25 cellular contexts compared by ENCODE assay signal in genomic region chr7:123067814-123068213, GRCh38.
DNase-seq lines count a peak whose midpoint lies in the region; ATAC-seq and TF ChIP-seq lines count a peak whose summit lies in the region.
"Had no signal": no experiment of that assay in that cellular context is flagged by ENCODE, and none has a peak within 500 bp of the region (broad histone marks: within the 10 kb centered on the region; RNA-seq: fewer than 3 reads in every experiment).

No MANE protein-coding gene starts in this region.

- ATAC-seq in stimulated activated effector memory CD8-positive, alpha-beta T cell treated with anti-CD3 and anti-CD28 coated beads, Interleukin-12 subunit alpha, Interleukin-12 subunit beta, amount 100 ng/mL, for 72 hours, result peak; percentile 24
- ATAC-seq in GM21447 (IDR thresholded peaks at IDR 0.05; ENCODE audit: unreplicated experiment), result no peak
- ATAC-seq: GM12878 had no signal

- no peak overlapping the region for H3K9ac ChIP-seq in neuronal stem cell (ENCODE audit: low read depth, low read length, poor library complexity)
- H3K9ac ChIP-seq: BLaER1 had no signal

- no peaks in the 10 kb centered on the region for H3K79me1 ChIP-seq in neuronal stem cell (ENCODE audit: low read depth, low read length)

- H3K4me1 ChIP-seq in neuronal stem cell (ENCODE audit: control insufficient read depth in 2 of 2, insufficient read depth in 1 of 2, low read depth in 1 of 2, low read length in 2 of 2) (peaks cover 0 to 2% of the 10 kb centered on the region in 2 donors), hepatocyte (ENCODE audit: insufficient read depth) (no peaks in the 10 kb centered on the region)
- H3K4me1 ChIP-seq: BE2C, BLaER1 had no signal

- H3K4me3 ChIP-seq in neuronal stem cell (ENCODE audit: low read length in 2 of 2) (no peak overlapping the region), hepatocyte (no peak overlapping the region)
- H3K4me3 ChIP-seq: BLaER1, GM12878 had no signal

- H3K23ac ChIP-seq in neuronal stem cell (ENCODE audit: low read depth, low read length, poor library complexity), result peak overlapping the region; percentile 46

- TF ChIP-seq CTCF in chondrocyte (IDR thresholded peaks at IDR 0.05) (no peak), hepatocyte (IDR thresholded peaks at IDR 0.05; ENCODE audit: poor library complexity) (no peak)

- WGBS in neuronal stem cell (ENCODE audit: extremely low coverage in 2 of 2, insufficient read length in 2 of 2, insufficient replicate concordance in 1 of 2), 2 donors, result no CpG with 5 or more reads among the region's 3 CpGs
- 92% methylated on average over 3 of the region's 3 CpGs for WGBS in hepatocyte (ENCODE audit: low lambda C conversion rate, missing lambda C conversion rate)

- H3K27ac ChIP-seq in neuronal stem cell (replicated peaks; ENCODE audit: low read length) (no peak overlapping the region), hepatocyte (no peak overlapping the region)
- H3K27ac ChIP-seq: BLaER1 had no signal

- H3K27ac Mint-ChIP-seq in chondrocyte (ENCODE audit: unreplicated experiment), result no peak overlapping the region
- no peak overlapping the region for H3K27ac Mint-ChIP-seq in stimulated activated effector memory CD8-positive, alpha-beta T cell treated with anti-CD3 and anti-CD28 coated beads, Interleukin-12 subunit alpha, Interleukin-12 subunit beta, amount 100 ng/mL, for 72 hours
- H3K27ac Mint-ChIP-seq: CD14-positive monocyte; CD4-positive, CD25-positive, alpha-beta regulatory T cell; CD8-positive, alpha-beta memory T cell had no signal

- H3K4me1 Mint-ChIP-seq in chondrocyte (ENCODE audit: low read depth), result no peaks in the 10 kb centered on the region
- no peaks in the 10 kb centered on the region for H3K4me1 Mint-ChIP-seq in stimulated activated effector memory CD8-positive, alpha-beta T cell treated with anti-CD3 and anti-CD28 coated beads, Interleukin-12 subunit alpha, Interleukin-12 subunit beta, amount 100 ng/mL, for 72 hours
- H3K4me1 Mint-ChIP-seq: CD14-positive monocyte; CD4-positive, alpha-beta memory T cell; CD4-positive, CD25-positive, alpha-beta regulatory T cell; CD8-positive, alpha-beta memory T cell had no signal

- H3K9me3 ChIP-seq in neuronal stem cell (replicated peaks in 1 of 2; ENCODE audit: control insufficient read depth in 2 of 2, insufficient read depth in 1 of 2, low read depth in 1 of 2, low read length in 2 of 2) (peaks cover 0 to 6% of the 10 kb centered on the region in 2 donors), hepatocyte (ENCODE audit: low read depth) (no peaks in the 10 kb centered on the region)
- H3K9me3 ChIP-seq: BE2C, BLaER1 had no signal

- no peaks in the 10 kb centered on the region for H3K9me3 Mint-ChIP-seq in chondrocyte (ENCODE audit: low read depth)
- H3K9me3 Mint-ChIP-seq in stimulated activated effector memory CD8-positive, alpha-beta T cell treated with anti-CD3 and anti-CD28 coated beads, Interleukin-12 subunit alpha, Interleukin-12 subunit beta, amount 100 ng/mL, for 72 hours, result peaks cover 15% of the 10 kb centered on the region

- no peak overlapping the region for H4K91ac ChIP-seq in neuronal stem cell (ENCODE audit: low read depth, low read length, poor library complexity)

- no peak overlapping the region for H3K4me3 Mint-ChIP-seq in chondrocyte (ENCODE audit: unreplicated experiment)
- no peak overlapping the region for H3K4me3 Mint-ChIP-seq in stimulated activated effector memory CD8-positive, alpha-beta T cell treated with anti-CD3 and anti-CD28 coated beads, Interleukin-12 subunit alpha, Interleukin-12 subunit beta, amount 100 ng/mL, for 72 hours
- H3K4me3 Mint-ChIP-seq: CD14-positive monocyte; CD4-positive, alpha-beta memory T cell; CD4-positive, CD25-positive, alpha-beta regulatory T cell; CD8-positive, alpha-beta memory T cell had no signal

- no peak overlapping the region for H2BK12ac ChIP-seq in neuronal stem cell (ENCODE audit: low read length)

- H2AK5ac ChIP-seq in neuronal stem cell (ENCODE audit: low read depth, low read length), result no peak overlapping the region

- H3K4ac ChIP-seq in neuronal stem cell (ENCODE audit: low read length), result no peak overlapping the region

- no peak overlapping the region for H2BK5ac ChIP-seq in neuronal stem cell (ENCODE audit: low read length)

- H3K9me2 ChIP-seq in hepatocyte (replicated peaks; ENCODE audit: insufficient read depth), result no peaks in the 10 kb centered on the region

- peaks cover 10% of the 10 kb centered on the region for H3K27me3 Mint-ChIP-seq in chondrocyte (ENCODE audit: low read depth)
- H3K27me3 Mint-ChIP-seq: CD4-positive, alpha-beta memory T cell; CD4-positive, CD25-positive, alpha-beta regulatory T cell; CD8-positive, alpha-beta memory T cell had no signal

- no peaks in the 10 kb centered on the region for H3K27me3 ChIP-seq in neuronal stem cell (ENCODE audit: control insufficient read depth in 3 of 3, insufficient read depth in 3 of 3, low read depth in 1 of 3, low read length in 3 of 3)
- no peaks in the 10 kb centered on the region for H3K27me3 ChIP-seq in hepatocyte
- H3K27me3 ChIP-seq: BE2C, BLaER1 had no signal

- no peak overlapping the region for H2BK15ac ChIP-seq in neuronal stem cell (ENCODE audit: low read length)

- H4K20me1 ChIP-seq in hepatocyte (ENCODE audit: insufficient read depth, poor library complexity, severe bottlenecking), result no peaks in the 10 kb centered on the region
- H4K20me1 ChIP-seq: BLaER1 had no signal

- H3K14ac ChIP-seq in neuronal stem cell (ENCODE audit: low read length), result peak overlapping the region; percentile 91

- H3K18ac ChIP-seq in neuronal stem cell (ENCODE audit: low read length), result peak overlapping the region; percentile 5

- H3K36me3 ChIP-seq in neuronal stem cell (replicated peaks in 1 of 2; ENCODE audit: control insufficient read depth in 2 of 2, insufficient read depth in 2 of 2, low read length in 2 of 2) (no peaks in the 10 kb centered on the region), hepatocyte (replicated peaks; ENCODE audit: insufficient read depth, low read depth) (no peaks in the 10 kb centered on the region)
- H3K36me3 ChIP-seq: BE2C, BLaER1 had no signal

- no peak overlapping the region for H2BK120ac ChIP-seq in neuronal stem cell (ENCODE audit: low read depth, low read length)

- no peak overlapping the region for H2AFZ ChIP-seq in neuronal stem cell (ENCODE audit: low read length)
- H2AFZ ChIP-seq in hepatocyte, result no peak overlapping the region

- peak overlapping the region; percentile 23 for H4K8ac ChIP-seq in neuronal stem cell (ENCODE audit: low read depth, low read length)

- no peaks in the 10 kb centered on the region for H3K36me3 Mint-ChIP-seq in chondrocyte (ENCODE audit: low read depth)
- H3K36me3 Mint-ChIP-seq in stimulated activated effector memory CD8-positive, alpha-beta T cell treated with anti-CD3 and anti-CD28 coated beads, Interleukin-12 subunit alpha, Interleukin-12 subunit beta, amount 100 ng/mL, for 72 hours, result no peaks in the 10 kb centered on the region
- H3K36me3 Mint-ChIP-seq: CD14-positive monocyte; CD4-positive, alpha-beta memory T cell; CD4-positive, CD25-positive, alpha-beta regulatory T cell; CD8-positive, alpha-beta memory T cell had no signal

- H3K79me2 ChIP-seq in hepatocyte, result no peaks in the 10 kb centered on the region

- peak; percentile 80 for DNase-seq in chondrocyte (ENCODE audit: low spot score)
- DNase-seq in neuronal stem cell (ENCODE audit: low spot score), result no peak
- DNase-seq in stimulated activated effector memory CD8-positive, alpha-beta T cell treated with anti-CD3 and anti-CD28 coated beads, Interleukin-12 subunit alpha, Interleukin-12 subunit beta, amount 100 ng/mL, for 72 hours (ENCODE audit: low spot score in 2 of 2), result no peak
- no peak for DNase-seq in NCI-H748 treated with DMSO at 0.1 percent for 48 hours (lab: John Stamatoyannopoulos, UW)
- DNase-seq in SHP77 treated with DMSO at 0.1 percent for 48 hours (lab: John Stamatoyannopoulos, UW), result no peak
- DNase-seq in hepatocyte (ENCODE audit: low spot score), result no peak
- DNase-seq: 8988T; ACHN; BE2C; C1 segment of cervical spinal cord; CD4-positive, alpha-beta memory T cell; CD4-positive, CD25-positive, alpha-beta regulatory T cell; CD8-positive, alpha-beta memory T cell; COR-L47; DMS 273 treated with DMSO at 0.1 percent for 48 hours; DMS153; DMS53; DMS79; DND-41; EL; GDM1 had no signal

- H3K4me2 ChIP-seq in neuronal stem cell (ENCODE audit: insufficient read depth, low read length, poor library complexity, severe bottlenecking) (no peak overlapping the region), hepatocyte (no peak overlapping the region)
- H3K4me2 ChIP-seq: BLaER1 had no signal
